8 cellular contexts compared by ENCODE assay signal in the genomic region with DNA sequence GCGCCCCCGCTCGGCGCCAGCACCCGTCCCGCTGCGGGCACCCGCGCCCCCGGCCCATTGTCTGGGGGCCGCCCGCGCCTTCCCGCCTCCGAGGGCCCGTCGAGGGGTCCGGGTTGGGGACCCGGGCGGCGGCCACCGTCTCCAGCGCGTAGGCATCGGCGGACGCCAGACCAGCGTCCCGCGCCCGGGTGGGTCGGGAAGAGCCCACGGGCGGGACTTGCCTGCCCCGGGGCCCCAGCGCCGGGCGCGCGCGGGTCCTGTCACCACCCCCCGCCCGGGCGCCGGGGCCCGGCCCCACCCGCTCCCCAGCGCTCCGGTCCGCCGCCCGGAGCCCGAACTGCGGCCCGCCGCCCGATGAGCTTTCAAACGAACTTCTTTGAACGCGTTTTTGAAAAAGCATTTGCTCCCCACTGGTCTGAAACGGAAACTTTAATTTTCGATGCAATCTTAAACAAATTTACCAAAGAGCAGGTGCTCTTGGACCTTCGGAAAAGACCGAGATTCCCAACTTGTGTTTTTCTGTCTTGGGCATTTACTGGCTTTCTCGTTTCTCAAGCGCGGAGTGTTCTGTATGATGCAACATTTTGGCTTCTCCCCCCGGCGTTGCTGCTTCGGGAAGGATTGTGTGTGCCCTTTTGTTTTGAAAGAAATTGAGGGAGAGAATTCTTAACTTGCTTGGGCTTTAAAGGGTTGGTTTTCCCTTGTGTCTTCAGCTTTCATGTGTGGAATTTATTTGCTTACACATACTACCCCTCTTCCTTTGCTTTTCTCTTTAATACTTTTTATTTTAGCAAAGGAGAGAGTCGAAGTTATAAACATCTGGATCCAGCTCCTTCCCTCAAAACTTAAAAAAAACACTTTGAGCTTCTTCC. TPM values are rescaled to one million over a fixed set of nuclear protein-coding genes. Genes with fewer than 3 reads are reported as not detected.
DNase-seq lines count a peak whose midpoint lies in the region; ATAC-seq and TF ChIP-seq lines count a peak whose summit lies in the region.

No MANE protein-coding gene starts in this region.

- H3K27me3 Mint-ChIP-seq in chondrocyte (ENCODE audit: low read depth), result no peaks in the 10 kb centered on the region

- peaks cover 69% of the 10 kb centered on the region for H3K4me1 Mint-ChIP-seq in chondrocyte (ENCODE audit: low read depth)

- H3K27ac ChIP-seq in SK-N-MC, result peak overlapping the region; percentile 96
- H3K27ac ChIP-seq in liver (ENCODE audit: low read depth in 1 of 2, low read length in 2 of 2), result peak overlapping the region; percentile 86 to 91
- H3K27ac ChIP-seq in stomach smooth muscle (ENCODE audit: low read length), result peak overlapping the region; percentile 81

- H3K4me3 Mint-ChIP-seq in chondrocyte (ENCODE audit: unreplicated experiment), result peak overlapping the region; percentile 94

- WGBS in liver, result under 1% methylated on average over 71 of the region's 71 CpGs

- peak; percentile 3 for ATAC-seq in GM18868 (IDR thresholded peaks at IDR 0.05; ENCODE audit: unreplicated experiment)
- ATAC-seq in HG02870 (IDR thresholded peaks at IDR 0.05; ENCODE audit: unreplicated experiment), result no peak

- peak overlapping the region; percentile 97 for H3K27ac Mint-ChIP-seq in chondrocyte (ENCODE audit: unreplicated experiment)

- H3K36me3 Mint-ChIP-seq in chondrocyte (ENCODE audit: low read depth), result peaks cover 6% of the 10 kb centered on the region

- H3K27me3 ChIP-seq in liver (ENCODE audit: control insufficient read depth in 4 of 4, insufficient read depth in 4 of 4, low read length in 3 of 4), result no peaks in the 10 kb centered on the region
- H3K27me3 ChIP-seq in stomach smooth muscle (ENCODE audit: control insufficient read depth in 1 of 2, insufficient read depth in 2 of 2, low read length in 2 of 2), result no peaks in the 10 kb centered on the region

- peak overlapping the region; percentile 100 for H3K9ac ChIP-seq in SK-N-MC (ENCODE audit: insufficient read length)
- H3K9ac ChIP-seq in liver (ENCODE audit: low read depth in 1 of 2, low read length in 2 of 2), result peak overlapping the region; percentile 80 to 96
- peak overlapping the region; percentile 87 to 94 for H3K9ac ChIP-seq in stomach smooth muscle (ENCODE audit: low read length in 2 of 2)

- no peaks in the 10 kb centered on the region for H3K9me3 Mint-ChIP-seq in chondrocyte (ENCODE audit: low read depth)

- no peak for TF ChIP-seq CTCF in chondrocyte (IDR thresholded peaks at IDR 0.05)
- no peak for TF ChIP-seq CTCF in liver (IDR thresholded peaks at IDR 0.05; ENCODE audit: low read depth, low read length, missing input control)

- H3K9me3 ChIP-seq in SK-N-MC (ENCODE audit: low read depth, low read length) (no peaks in the 10 kb centered on the region), liver (ENCODE audit: control insufficient read depth in 4 of 4, low read length in 3 of 4) (no peaks in the 10 kb centered on the region), stomach smooth muscle (ENCODE audit: control insufficient read depth in 2 of 2, low read length in 2 of 2) (no peaks in the 10 kb centered on the region)

- H3K4me1 ChIP-seq in liver (ENCODE audit: control insufficient read depth in 4 of 4, insufficient read depth in 4 of 4, low read length in 3 of 4) (peaks cover 0 to 44% (median 39%) of the 10 kb centered on the region in 4 donors), stomach smooth muscle (ENCODE audit: control insufficient read depth, insufficient read depth, low read length) (peaks cover 20% of the 10 kb centered on the region)

- H3K36me3 ChIP-seq in SK-N-MC (ENCODE audit: insufficient read depth, low read length) (peaks cover 32% of the 10 kb centered on the region), liver (ENCODE audit: control insufficient read depth in 4 of 4, insufficient read depth in 3 of 4, low read depth in 1 of 4, low read length in 3 of 4) (no peaks in the 10 kb centered on the region), stomach smooth muscle (ENCODE audit: control insufficient read depth in 2 of 2, insufficient read depth in 2 of 2, low read length in 2 of 2) (no peaks in the 10 kb centered on the region)

- peak overlapping the region; percentile 97 for H3K4me3 ChIP-seq in SK-N-MC
- peak overlapping the region; percentile 76 to 97 (median 93) for H3K4me3 ChIP-seq in liver (ENCODE audit: low read depth in 1 of 3, low read length in 3 of 3)
- peak overlapping the region; percentile 83 to 90 for H3K4me3 ChIP-seq in stomach smooth muscle (ENCODE audit: low read length in 2 of 2)

- peak; percentile 21 to 53 for TF ChIP-seq RAD21 in liver (IDR thresholded peaks at IDR 0.05)

- DNase-seq in Ammon's horn (ENCODE audit: low spot score) (peak; percentile 57), HT1080 (ENCODE audit: low read depth) (peak; percentile 51), SK-N-MC (ENCODE audit: low read depth, low spot score) (no peak), chondrocyte (ENCODE audit: low spot score) (no peak)

TF ChIP-seq in liver, 16 proteins besides CTCF, POLR2A, EP300 and RAD21:
- no peak for TF ChIP-seq GABPA (IDR thresholded peaks at IDR 0.05 in 1 of 2, conservative IDR thresholded peaks at IDR 0.05 in 1 of 2)
- TF ChIP-seq TAF1 (conservative IDR thresholded peaks at IDR 0.05), result no peak
- TF ChIP-seq, protein P1, sequence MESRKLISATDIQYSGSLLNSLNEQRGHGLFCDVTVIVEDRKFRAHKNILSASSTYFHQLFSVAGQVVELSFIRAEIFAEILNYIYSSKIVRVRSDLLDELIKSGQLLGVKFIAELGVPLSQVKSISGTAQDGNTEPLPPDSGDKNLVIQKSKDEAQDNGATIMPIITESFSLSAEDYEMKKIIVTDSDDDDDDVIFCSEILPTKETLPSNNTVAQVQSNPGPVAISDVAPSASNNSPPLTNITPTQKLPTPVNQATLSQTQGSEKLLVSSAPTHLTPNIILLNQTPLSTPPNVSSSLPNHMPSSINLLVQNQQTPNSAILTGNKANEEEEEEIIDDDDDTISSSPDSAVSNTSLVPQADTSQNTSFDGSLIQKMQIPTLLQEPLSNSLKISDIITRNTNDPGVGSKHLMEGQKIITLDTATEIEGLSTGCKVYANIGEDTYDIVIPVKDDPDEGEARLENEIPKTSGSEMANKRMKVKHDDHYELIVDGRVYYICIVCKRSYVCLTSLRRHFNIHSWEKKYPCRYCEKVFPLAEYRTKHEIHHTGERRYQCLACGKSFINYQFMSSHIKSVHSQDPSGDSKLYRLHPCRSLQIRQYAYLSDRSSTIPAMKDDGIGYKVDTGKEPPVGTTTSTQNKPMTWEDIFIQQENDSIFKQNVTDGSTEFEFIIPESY (IDR thresholded peaks at IDR 0.05), result no peak
- TF ChIP-seq ATF3 (IDR thresholded peaks at IDR 0.05), result peak; percentile 81
- peak; percentile 26 to 36 for TF ChIP-seq HNF4A (conservative IDR thresholded peaks at IDR 0.05)
- TF ChIP-seq YY1 (IDR thresholded peaks at IDR 0.05), result no peak
- TF ChIP-seq, protein P2, sequence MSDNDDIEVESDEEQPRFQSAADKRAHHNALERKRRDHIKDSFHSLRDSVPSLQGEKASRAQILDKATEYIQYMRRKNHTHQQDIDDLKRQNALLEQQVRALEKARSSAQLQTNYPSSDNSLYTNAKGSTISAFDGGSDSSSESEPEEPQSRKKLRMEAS (IDR thresholded peaks at IDR 0.05), result no peak
- peak in 1 of 2 donors; percentile 9 for TF ChIP-seq JUND (IDR thresholded peaks at IDR 0.05)
- TF ChIP-seq, protein P3, sequence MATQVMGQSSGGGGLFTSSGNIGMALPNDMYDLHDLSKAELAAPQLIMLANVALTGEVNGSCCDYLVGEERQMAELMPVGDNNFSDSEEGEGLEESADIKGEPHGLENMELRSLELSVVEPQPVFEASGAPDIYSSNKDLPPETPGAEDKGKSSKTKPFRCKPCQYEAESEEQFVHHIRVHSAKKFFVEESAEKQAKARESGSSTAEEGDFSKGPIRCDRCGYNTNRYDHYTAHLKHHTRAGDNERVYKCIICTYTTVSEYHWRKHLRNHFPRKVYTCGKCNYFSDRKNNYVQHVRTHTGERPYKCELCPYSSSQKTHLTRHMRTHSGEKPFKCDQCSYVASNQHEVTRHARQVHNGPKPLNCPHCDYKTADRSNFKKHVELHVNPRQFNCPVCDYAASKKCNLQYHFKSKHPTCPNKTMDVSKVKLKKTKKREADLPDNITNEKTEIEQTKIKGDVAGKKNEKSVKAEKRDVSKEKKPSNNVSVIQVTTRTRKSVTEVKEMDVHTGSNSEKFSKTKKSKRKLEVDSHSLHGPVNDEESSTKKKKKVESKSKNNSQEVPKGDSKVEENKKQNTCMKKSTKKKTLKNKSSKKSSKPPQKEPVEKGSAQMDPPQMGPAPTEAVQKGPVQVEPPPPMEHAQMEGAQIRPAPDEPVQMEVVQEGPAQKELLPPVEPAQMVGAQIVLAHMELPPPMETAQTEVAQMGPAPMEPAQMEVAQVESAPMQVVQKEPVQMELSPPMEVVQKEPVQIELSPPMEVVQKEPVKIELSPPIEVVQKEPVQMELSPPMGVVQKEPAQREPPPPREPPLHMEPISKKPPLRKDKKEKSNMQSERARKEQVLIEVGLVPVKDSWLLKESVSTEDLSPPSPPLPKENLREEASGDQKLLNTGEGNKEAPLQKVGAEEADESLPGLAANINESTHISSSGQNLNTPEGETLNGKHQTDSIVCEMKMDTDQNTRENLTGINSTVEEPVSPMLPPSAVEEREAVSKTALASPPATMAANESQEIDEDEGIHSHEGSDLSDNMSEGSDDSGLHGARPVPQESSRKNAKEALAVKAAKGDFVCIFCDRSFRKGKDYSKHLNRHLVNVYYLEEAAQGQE (IDR thresholded peaks at IDR 0.05), result no peak
- TF ChIP-seq FOXA1 (IDR thresholded peaks at IDR 0.05), result no peak
- no peak for TF ChIP-seq EGR1 (IDR thresholded peaks at IDR 0.05; ENCODE audit: low read depth in 2 of 2)
- TF ChIP-seq RXRA (IDR thresholded peaks at IDR 0.05), result peak; percentile 13 to 22

RNA-seq across cellular contexts. Expression of gene CLIC4, which starts 0.7 kb away (rescaled TPM):
- total RNA-seq in HT1080 (2014; rRNA removed; shearing (Covaris generic)), result 108 and 122 TPM in 2 replicates
- polyA plus RNA-seq in HT1080 (2015; cell fraction: cytosol; rRNA removed), result 303 and 386 TPM in 2 replicates
- polyA plus RNA-seq in HT1080 (2015; cell fraction: nucleus; rRNA removed), result 218 and 228 TPM in 2 replicates
- total RNA-seq in chondrocyte (282 to 430 TPM (median 411 TPM) in 3 replicates), liver (10 to 100 TPM; 36.1 to 40.7 TPM)
- 10 to 100 TPM; 15.0 to 20.6 TPM for polyA plus RNA-seq in liver

Comparison
In these comparisons a context has a peak if more than half of its experiments do, and no peak if none do; other contexts are left out.
1. DNase-seq: peak in Ammon's horn (single experiment) and HT1080 (single experiment); none in SK-N-MC (single experiment) and chondrocyte (single experiment).
2. Peak in every context shown above with its lines, with median percentiles within 50 percentile points of each other: H3K27ac ChIP-seq, H3K4me3 ChIP-seq and H3K9ac ChIP-seq.